ENCODE assay signal across 20 cellular contexts in the genomic region with DNA sequence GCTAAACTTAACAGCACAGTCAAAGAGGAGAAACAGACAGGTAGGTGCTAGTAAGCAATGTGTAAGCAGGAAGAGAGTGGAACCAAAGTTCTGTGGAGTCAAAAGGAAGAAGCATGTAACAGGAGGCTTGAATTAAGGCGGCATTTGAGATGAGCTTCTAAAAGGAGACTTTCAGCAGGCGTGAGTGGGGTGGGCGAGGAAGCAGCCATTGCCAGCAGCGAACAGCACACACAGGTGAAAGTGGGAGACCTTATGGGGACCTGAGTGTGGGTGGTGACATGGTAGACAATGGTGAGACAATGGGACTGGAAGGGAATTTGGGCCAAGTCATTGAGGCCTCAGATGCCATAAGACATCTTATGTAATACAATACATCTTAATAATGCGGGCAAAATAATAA.
DNase-seq lines count a peak whose midpoint lies in the region; ATAC-seq, FAIRE-seq and TF ChIP-seq lines count a peak whose summit lies in the region.
"Had no signal": no experiment of that assay in that cellular context is flagged by ENCODE, and none has a peak within 500 bp of the region (broad histone marks: within the 10 kb centered on the region; RNA-seq: fewer than 3 reads in every experiment).

No MANE protein-coding gene starts in this region.

- H2AK5ac ChIP-seq in H1 (ENCODE audit: low read depth, low read length), result no peak overlapping the region

- peak; percentile 58 for DNase-seq in Right ventricle myocardium inferior (ENCODE audit: missing footprints)
- DNase-seq in left ventricle myocardium superior, result no peak
- DNase-seq in H1 (ENCODE audit: low read depth in 1 of 2, low spot score in 2 of 2), result no peak
- peak; percentile 65 for DNase-seq in osteoblast (ENCODE audit: insufficient read length, low spot score, missing footprints)
- no peak for DNase-seq in DMS153 (lab: John Stamatoyannopoulos, UW)
- DNase-seq in HTR-8/SVneo (ENCODE audit: insufficient read length, low spot score), result no peak
- DNase-seq: AML-193; CD4-positive, alpha-beta memory T cell; CD4-positive, CD25-positive, alpha-beta regulatory T cell; CD8-positive, alpha-beta memory T cell; COR-L47; DMS 273 treated with DMSO at 0.1 percent for 48 hours; DMS79 treated with DMSO at 0.1 percent for 48 hours; GF-D8 had no signal

- no peaks in the 10 kb centered on the region for H3K79me1 ChIP-seq in H1 (ENCODE audit: low read depth, low read length)

- no peak for TF ChIP-seq CTCF in H1 (IDR thresholded peaks at IDR 0.05; ENCODE audit: control extremely low read depth in 1 of 3, insufficient read depth in 1 of 3, low read depth in 1 of 3, low read length in 3 of 3)
- TF ChIP-seq CTCF in osteoblast (IDR thresholded peaks at IDR 0.05; ENCODE audit: extremely low read depth, low read depth, low read length), result no peak

- H3K4me3 ChIP-seq in H1 (ENCODE audit: extremely low read depth in 1 of 4, insufficient read depth in 2 of 4, low read depth in 3 of 4, low read length in 4 of 4) (no peak overlapping the region), osteoblast (ENCODE audit: insufficient read depth, low read length) (no peak overlapping the region)
- H3K4me3 ChIP-seq: A549; BLaER1 treated with 17β-estradiol and CSF1 and Interleukin-3, amounts not matched to agents 10 nM and 100 nM had no signal

- no peak for TF ChIP-seq RAD21 in H1 (IDR thresholded peaks at IDR 0.05 in 1 of 2, conservative IDR thresholded peaks at IDR 0.05 in 1 of 2; ENCODE audit: low read depth in 2 of 2, low read length in 2 of 2)

- H2BK15ac ChIP-seq in H1 (ENCODE audit: low read length), result no peak overlapping the region

- no peak overlapping the region for H3K9ac ChIP-seq in H1 (replicated peaks in 1 of 4; ENCODE audit: extremely low read depth in 1 of 4, low read depth in 3 of 4, low read length in 3 of 4)
- H3K9ac ChIP-seq: BLaER1 treated with 17β-estradiol and CSF1 and Interleukin-3, amounts not matched to agents 10 nM and 100 nM had no signal

- H3K23ac ChIP-seq in H1 (ENCODE audit: insufficient read length), result no peak overlapping the region

- TF ChIP-seq POLR2A in H1 (IDR thresholded peaks at IDR 0.05; ENCODE audit: control extremely low read depth in 1 of 2, low read depth in 2 of 2, low read length in 2 of 2), result no peak

- CTCF ChIA-PET in H1 (lab: Charles Lee; ENCODE audit: partially characterized antibody), result no interaction called here

- TF ChIP-seq EP300 in H1 (IDR thresholded peaks at IDR 0.05; ENCODE audit: borderline replicate concordance in 1 of 2, low read depth in 2 of 2, low read length in 2 of 2), result no peak

- H3K18ac ChIP-seq in H1 (ENCODE audit: extremely low read depth, low read length), result no peak overlapping the region

- H2BK12ac ChIP-seq in H1 (ENCODE audit: low read depth, low read length), result no peak overlapping the region

- no peak overlapping the region for H3K56ac ChIP-seq in H1 (replicated peaks; ENCODE audit: insufficient read length, low read depth, low read length)

- H3K4me1 ChIP-seq in H1 (replicated peaks in 1 of 4; ENCODE audit: control insufficient read depth in 3 of 4, insufficient read depth in 4 of 4, low read length in 3 of 4) (no peaks in the 10 kb centered on the region), osteoblast (ENCODE audit: insufficient read depth, low read length) (no peaks in the 10 kb centered on the region)
- H3K4me1 ChIP-seq: A549; BLaER1 treated with 17β-estradiol and CSF1 and Interleukin-3, amounts not matched to agents 10 nM and 100 nM had no signal

- H3K4me2 ChIP-seq in H1 (ENCODE audit: insufficient read depth in 1 of 2, low read depth in 2 of 2, low read length in 2 of 2) (no peak overlapping the region), osteoblast (ENCODE audit: insufficient read depth, low read length) (no peak overlapping the region)
- H3K4me2 ChIP-seq: A549; BLaER1 treated with 17β-estradiol and CSF1 and Interleukin-3, amounts not matched to agents 10 nM and 100 nM had no signal

- H3K79me2 ChIP-seq in H1 (ENCODE audit: control insufficient read depth in 1 of 2, insufficient read depth in 2 of 2, low read length in 2 of 2) (no peaks in the 10 kb centered on the region), osteoblast (ENCODE audit: insufficient read depth, low read length) (no peaks in the 10 kb centered on the region)

- H3K9me3 ChIP-seq in H1 (ENCODE audit: insufficient read depth in 2 of 2, low read depth in 1 of 2, low read length in 1 of 2), result no peaks in the 10 kb centered on the region
- peaks cover 2% of the 10 kb centered on the region for H3K9me3 ChIP-seq in osteoblast (ENCODE audit: low read depth, low read length)
- H3K9me3 ChIP-seq: A549; BLaER1 treated with 17β-estradiol and CSF1 and Interleukin-3, amounts not matched to agents 10 nM and 100 nM had no signal

- H3K27ac ChIP-seq in H1 (ENCODE audit: low read depth, low read length) (no peak overlapping the region), osteoblast (ENCODE audit: low read depth, low read length) (no peak overlapping the region)
- H3K27ac ChIP-seq: 22Rv1; A549; BLaER1 treated with 17β-estradiol and CSF1 and Interleukin-3, amounts not matched to agents 10 nM and 100 nM had no signal

- no peak overlapping the region for H2BK5ac ChIP-seq in H1 (ENCODE audit: low read depth, low read length)

- no peak overlapping the region for H2AFZ ChIP-seq in H1 (ENCODE audit: low read length)
- H2AFZ ChIP-seq in osteoblast (ENCODE audit: low read length), result no peak overlapping the region

- ATAC-seq in Right ventricle myocardium inferior (no peak), left ventricle myocardium superior (no peak), HG02973 (IDR thresholded peaks at IDR 0.05; ENCODE audit: unreplicated experiment) (no peak)
- ATAC-seq: A549 had no signal

- H4K20me1 ChIP-seq in H1 (replicated peaks in 1 of 2; ENCODE audit: control insufficient read depth in 1 of 2, insufficient read depth in 2 of 2, low read length in 2 of 2) (no peaks in the 10 kb centered on the region), osteoblast (ENCODE audit: insufficient read depth, low read length) (no peaks in the 10 kb centered on the region)
- H4K20me1 ChIP-seq: BLaER1 treated with 17β-estradiol and CSF1 and Interleukin-3, amounts not matched to agents 10 nM and 100 nM had no signal

- 0 out of 2 replicates have a peak overlapping the region, but pooled peaks have one; percentile 18 for H2BK20ac ChIP-seq in H1 (ENCODE audit: low read length)

- POLR2A ChIA-PET in H1 (lab: Charles Lee; ENCODE audit: partially characterized antibody), result no interaction called here

- H4K5ac ChIP-seq in H1 (ENCODE audit: insufficient read length, low read depth, low read length), result no peak overlapping the region

- H3K27me3 ChIP-seq in H1 (replicated peaks in 1 of 4; ENCODE audit: control insufficient read depth in 3 of 4, extremely low read depth in 1 of 4, insufficient read depth in 3 of 4, low read length in 3 of 4) (no peaks in the 10 kb centered on the region), osteoblast (ENCODE audit: insufficient read depth, low read length) (no peaks in the 10 kb centered on the region)
- H3K27me3 ChIP-seq: BLaER1 treated with 17β-estradiol and CSF1 and Interleukin-3, amounts not matched to agents 10 nM and 100 nM had no signal

- no peak overlapping the region for H2BK120ac ChIP-seq in H1 (replicated peaks; ENCODE audit: low read depth, low read length)

- no peak overlapping the region for H4K8ac ChIP-seq in H1 (ENCODE audit: extremely low read depth, insufficient read depth, low read length)

- H3K4ac ChIP-seq in H1 (replicated peaks; ENCODE audit: insufficient read length, low read depth, low read length), result no peak overlapping the region

- intact Hi-C loops in Right ventricle myocardium inferior (cut with DNase I) (no loop called here), left ventricle myocardium superior (cut with micrococcal nuclease) (no loop called here)

- no peak overlapping the region for H4K91ac ChIP-seq in H1 (replicated peaks; ENCODE audit: insufficient read length, low read length)

- no peaks in the 10 kb centered on the region for H3K23me2 ChIP-seq in H1 (ENCODE audit: low read depth, low read length)

- no peaks in the 10 kb centered on the region for H3K36me3 ChIP-seq in H1 (ENCODE audit: control insufficient read depth in 2 of 4, insufficient read depth in 4 of 4, low read length in 3 of 4)
- H3K36me3 ChIP-seq in osteoblast (ENCODE audit: insufficient read depth, low read length), result no peaks in the 10 kb centered on the region
- H3K36me3 ChIP-seq: BLaER1 treated with 17β-estradiol and CSF1 and Interleukin-3, amounts not matched to agents 10 nM and 100 nM had no signal

- FAIRE-seq in H1 (lab: Jason Lieb, UNC) (no peak), HTR-8/SVneo (lab: Jason Lieb, UNC) (no peak)
- FAIRE-seq: A549, G401.6, GM12891 had no signal

- 89% methylated on average over 5 of the region's 5 CpGs; no CpG with 5 or more reads in 1 of the 2 experiments for WGBS in H1 (ENCODE audit: extremely low coverage in 1 of 2, insufficient coverage in 1 of 2, insufficient read length in 1 of 2, insufficient replicate concordance in 2 of 2, low coverage in 1 of 2, low lambda C conversion rate in 2 of 2, missing lambda C conversion rate in 1 of 2), 2 experiments

- H3K14ac ChIP-seq in H1 (ENCODE audit: insufficient read length), result peak overlapping the region; percentile 43

TF ChIP-seq in H1, 55 proteins besides CTCF, POLR2A, EP300 and RAD21 (continues in another document):
- TF ChIP-seq RFX5 (IDR thresholded peaks at IDR 0.05; ENCODE audit: borderline replicate concordance, low read depth, low read length), result no peak
- no peak for TF ChIP-seq SIRT6 (IDR thresholded peaks at IDR 0.05; ENCODE audit: low read length)
- TF ChIP-seq KDM5A (IDR thresholded peaks at IDR 0.05; ENCODE audit: low read length), result no peak
- no peak for TF ChIP-seq POU5F1 (IDR thresholded peaks at IDR 0.05; ENCODE audit: low read depth, low read length)
- TF ChIP-seq E2F6 (IDR thresholded peaks at IDR 0.05), result no peak
- no peak for TF ChIP-seq ATF3 (IDR thresholded peaks at IDR 0.05; ENCODE audit: insufficient read depth, low read depth, low read length)
- TF ChIP-seq CEBPB (IDR thresholded peaks at IDR 0.05; ENCODE audit: low read depth, low read length), result no peak
- no peak for TF ChIP-seq GABPA (IDR thresholded peaks at IDR 0.05; ENCODE audit: borderline replicate concordance, insufficient read depth, low read length)
- TF ChIP-seq, protein P1, sequence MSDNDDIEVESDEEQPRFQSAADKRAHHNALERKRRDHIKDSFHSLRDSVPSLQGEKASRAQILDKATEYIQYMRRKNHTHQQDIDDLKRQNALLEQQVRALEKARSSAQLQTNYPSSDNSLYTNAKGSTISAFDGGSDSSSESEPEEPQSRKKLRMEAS (IDR thresholded peaks at IDR 0.05), result no peak

Comparison
In these comparisons a context has a peak if more than half of its experiments do, and no peak if none do; other contexts are left out.
1. DNase-seq: peak in Right ventricle myocardium inferior (single experiment) and osteoblast (single experiment); none in left ventricle myocardium superior (single experiment), H1 (0 of 2), DMS153 (single experiment) and HTR-8/SVneo (single experiment).